Comparison of ENCODE assay signal across 13 cellular contexts in genomic region chr13:101739382-101740178, GRCh38.
A peak's percentile ranks its signal among the peaks of the same experiment; 100 is the strongest.
DNase-seq lines count a peak whose midpoint lies in the region; ATAC-seq, FAIRE-seq and TF ChIP-seq lines count a peak whose summit lies in the region.
"Had no signal": no experiment of that assay in that cellular context is flagged by ENCODE, and none has a peak within 500 bp of the region (broad histone marks: within the 10 kb centered on the region; RNA-seq: fewer than 3 reads in every experiment).

No MANE protein-coding gene starts in this region.

- H3K4me3 ChIP-seq in GM12878 (no peak overlapping the region), A673 (ENCODE audit: low read depth, low read length, poor library complexity, severe bottlenecking) (no peak overlapping the region)
- H3K4me3 ChIP-seq: heart left ventricle, stomach had no signal

- 20% methylated on average over 9 of the region's 9 CpGs for WGBS in GM12878 (ENCODE audit: insufficient coverage, insufficient replicate concordance, low lambda C conversion rate, missing lambda C conversion rate)

- BruUV-seq in GM12878 (replicated peaks; lab: Mats Ljungman, UMichigan) (no TSS peak), A673 (replicated peaks; lab: Mats Ljungman, UMichigan) (no TSS peak)

- CTCF ChIA-PET in GM12878 (lab: Yijun Ruan, JAX) (interaction anchor here (1.2 kb wide), 1 partner anchor 13 kb away, joined by 3 read pairs; no protein-coding TSS in a partner anchor), A673 (lab: Charles Lee) (no interaction called here)

- H3K36me3 ChIP-seq in GM12878 (ENCODE audit: control insufficient read depth in 2 of 2, insufficient read depth in 2 of 2, low read length in 1 of 2), result no peaks in the 10 kb centered on the region
- no peaks in the 10 kb centered on the region for H3K36me3 ChIP-seq in A673 (ENCODE audit: insufficient read depth, low read length, poor library complexity, severe bottlenecking)
- H3K36me3 ChIP-seq: heart left ventricle, stomach had no signal

- SMC1A ChIA-PET in GM12878 (lab: Charles Lee; ENCODE audit: uncharacterized antibody, unreplicated experiment), result interaction anchor here (0.9 to 1.2 kb wide), 3 partner anchors 16 to 82 kb away, joined by 3 to 6 read pairs (median 3); no protein-coding TSS in a partner anchor

- ATAC-seq in GM18505 (IDR thresholded peaks at IDR 0.05; ENCODE audit: unreplicated experiment) (peak; percentile 90), GM21423 (IDR thresholded peaks at IDR 0.05; ENCODE audit: unreplicated experiment) (peak; percentile 95), HG03045 (IDR thresholded peaks at IDR 0.05; ENCODE audit: unreplicated experiment) (peak; percentile 88), GM12878 (peak; percentile 91)
- ATAC-seq: heart left ventricle, Right ventricle myocardium inferior had no signal

- TF ChIP-seq EP300 in GM12878 (IDR thresholded peaks at IDR 0.05; ENCODE audit: borderline replicate concordance in 1 of 2, control insufficient read depth in 1 of 2, low read depth in 2 of 2, low read length in 2 of 2), result no peak; a peak in 1 of 4 replicates

- peak overlapping the region; percentile 70 for H2AFZ ChIP-seq in GM12878 (ENCODE audit: control insufficient read depth, low read depth, low read length)

- H3K4me1 ChIP-seq in GM12878 (ENCODE audit: control insufficient read depth, insufficient read depth, low read length) (peaks cover 4% of the 10 kb centered on the region; the same call in 1 of the 2 replicates), A673 (ENCODE audit: insufficient read depth, low read length, poor library complexity, severe bottlenecking) (no peaks in the 10 kb centered on the region)
- H3K4me1 ChIP-seq: heart left ventricle, stomach had no signal

- intact Hi-C loops in GM12878 (cut with micrococcal nuclease; ENCODE audit: unreplicated experiment), result no loop called here
- intact Hi-C loops in A673 (cut with micrococcal nuclease; ENCODE audit: unreplicated experiment), result no loop called here

- H3K9ac ChIP-seq in GM12878 (ENCODE audit: control insufficient read depth, insufficient read depth, low read length), result no peak overlapping the region

- H3K27ac ChIP-seq in GM12878 (ENCODE audit: control insufficient read depth, insufficient read depth) (no peak overlapping the region), A673 (ENCODE audit: low read depth, low read length, poor library complexity, severe bottlenecking) (no peak overlapping the region)
- H3K27ac ChIP-seq: heart left ventricle, stomach had no signal

- no peak for TF ChIP-seq RAD21 in GM12878 (IDR thresholded peaks at IDR 0.05; ENCODE audit: insufficient read depth, low read depth, low read length)

- in situ Hi-C loops in GM12878 (cut with MboI), result no loop called here

- DNase-seq in GM12878 (ENCODE audit: low read depth, low spot score) (peak; percentile 40), NCI-H2081 (lab: John Stamatoyannopoulos, UW) (no peak), A673 (ENCODE audit: low spot score) (no peak), GM10266 (ENCODE audit: extremely low spot score) (no peak), medulla oblongata (ENCODE audit: extremely low spot score) (no peak)
- DNase-seq: activated naive CD4-positive, alpha-beta T cell treated with anti-CD3 and anti-CD28 coated beads, Interleukin-2, amount 10 ng/mL, durations not matched to agents 7 days and 5 days; heart left ventricle; NCI-H1694; stomach had no signal

- TF ChIP-seq POLR2A in GM18505 (IDR thresholded peaks at IDR 0.05; ENCODE audit: borderline replicate concordance, extremely low read depth, insufficient read depth, insufficient read length) (no peak), GM12878 (IDR thresholded peaks at IDR 0.05; ENCODE audit: low read depth, low read length) (no peak)

- RAD21 ChIA-PET in GM12878 (lab: Charles Lee; ENCODE audit: unreplicated experiment), result no interaction called here

- no peak for TF ChIP-seq CTCF in GM12878 (IDR thresholded peaks at IDR 0.05 in 2 of 3, conservative IDR thresholded peaks at IDR 0.05 in 1 of 3; ENCODE audit: control insufficient read depth in 2 of 3, extremely low read depth in 1 of 3, insufficient read depth in 1 of 3, low read depth in 3 of 3, low read length in 3 of 3)
- no peak for TF ChIP-seq CTCF in A673 (conservative IDR thresholded peaks at IDR 0.05; ENCODE audit: low read depth, low read length)
- TF ChIP-seq CTCF in GM10266 (IDR thresholded peaks at IDR 0.05; ENCODE audit: control insufficient read depth, insufficient read depth, low read depth, missing control alignments), result no peak

- H3K9me3 ChIP-seq in GM12878 (replicated peaks; ENCODE audit: control insufficient read depth, insufficient read depth, low read length) (no peaks in the 10 kb centered on the region), A673 (ENCODE audit: low read depth, low read length, poor library complexity, severe bottlenecking) (no peaks in the 10 kb centered on the region)
- H3K9me3 ChIP-seq: heart left ventricle, stomach had no signal

- POLR2A ChIA-PET in GM12878 (lab: Charles Lee) (no interaction called here), A673 (lab: Charles Lee; ENCODE audit: low non-redundant PET) (no interaction called here)

- no peak for FAIRE-seq in GM12878 (lab: Jason Lieb, UNC)

- H3K4me2 ChIP-seq in GM12878 (ENCODE audit: control insufficient read depth, insufficient read depth), result no peak overlapping the region

- no peaks in the 10 kb centered on the region for H3K79me2 ChIP-seq in GM12878 (ENCODE audit: control insufficient read depth, insufficient read depth, low read length)

- no peaks in the 10 kb centered on the region for H4K20me1 ChIP-seq in GM12878 (ENCODE audit: control insufficient read depth, insufficient read depth)

- no peaks in the 10 kb centered on the region for H3K27me3 ChIP-seq in GM12878 (replicated peaks in 1 of 2; ENCODE audit: control insufficient read depth in 2 of 2, insufficient read depth in 2 of 2, low read length in 1 of 2)
- no peaks in the 10 kb centered on the region for H3K27me3 ChIP-seq in A673 (replicated peaks; ENCODE audit: insufficient read depth, low read depth, low read length, poor library complexity)
- H3K27me3 ChIP-seq: heart left ventricle, stomach had no signal

TF ChIP-seq in GM12878, 131 proteins besides CTCF, POLR2A, EP300 and RAD21 (continues in another document):
- TF ChIP-seq PRDM15 (CRISPR knock-in tag; IDR thresholded peaks at IDR 0.05) (no peak), SRF (IDR thresholded peaks at IDR 0.05; ENCODE audit: low read depth in 2 of 2, low read length in 2 of 2) (no peak), PAX8 (IDR thresholded peaks at IDR 0.05) (no peak), IKZF2 (IDR thresholded peaks at IDR 0.05) (peak; percentile 36 to 61; a peak in 2 of 4 replicates), ZBTB4 (CRISPR knock-in tag; IDR thresholded peaks at IDR 0.05) (no peak), HCFC1 (IDR thresholded peaks at IDR 0.05; ENCODE audit: low read length) (no peak), POU2F2 (IDR thresholded peaks at IDR 0.05; ENCODE audit: borderline replicate concordance, low read depth, low read length) (no peak), RBBP5 (conservative IDR thresholded peaks at IDR 0.05) (no peak), ZNF24 (IDR thresholded peaks at IDR 0.05) (0 out of 2 replicates have a peak, but pooled peaks have one; percentile 26)
